ENCODE assay signal across 1 cellular context in the genomic region with DNA sequence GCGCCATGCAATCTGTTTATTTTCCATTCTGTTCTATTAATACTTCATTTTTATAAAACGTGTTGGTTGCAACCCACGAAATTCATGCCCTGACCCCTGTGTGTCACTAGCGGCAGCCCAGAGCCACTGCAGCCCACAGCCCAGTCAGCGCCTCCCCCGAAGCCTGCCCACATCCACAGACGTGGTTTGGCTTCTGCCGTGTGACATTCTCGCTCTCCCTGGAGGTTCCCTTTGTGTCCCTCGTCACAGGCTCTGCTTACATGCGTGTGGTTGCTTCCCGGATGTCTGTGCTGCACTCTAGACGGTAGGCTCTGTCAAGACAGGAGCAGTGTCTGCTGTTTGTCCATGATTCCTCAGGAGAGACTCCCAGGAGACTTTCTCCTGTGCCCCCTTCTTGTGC.
TF ChIP-seq lines count a peak whose summit lies in the region.

No MANE protein-coding gene starts in this region.

TF ChIP-seq in H1, 55 proteins besides CTCF, POLR2A, EP300 and RAD21:
- no peak for TF ChIP-seq SRF (IDR thresholded peaks at IDR 0.05; ENCODE audit: low read depth, low read length)
- no peak for TF ChIP-seq E2F6 (IDR thresholded peaks at IDR 0.05)
- no peak for TF ChIP-seq RNF2 (IDR thresholded peaks at IDR 0.05; ENCODE audit: borderline replicate concordance, low read depth, low read length, missing control alignments, poor library complexity, severe bottlenecking)
- no peak for TF ChIP-seq TCF12 (IDR thresholded peaks at IDR 0.05; ENCODE audit: low read depth, low read length)
- no peak for TF ChIP-seq JUN (IDR thresholded peaks at IDR 0.05; ENCODE audit: low read depth, low read length)
- TF ChIP-seq GTF2F1 (IDR thresholded peaks at IDR 0.05; ENCODE audit: borderline replicate concordance, low read depth, low read length): no peak
- no peak for TF ChIP-seq GABPA (IDR thresholded peaks at IDR 0.05; ENCODE audit: borderline replicate concordance, insufficient read depth, low read length)
- TF ChIP-seq SUZ12 (IDR thresholded peaks at IDR 0.05; ENCODE audit: low read length): no peak
- TF ChIP-seq SP1 (IDR thresholded peaks at IDR 0.05; ENCODE audit: low read depth, low read length): no peak
- TF ChIP-seq RBBP5 (IDR thresholded peaks at IDR 0.05; ENCODE audit: borderline replicate concordance, low read depth, low read length): no peak
- no peak for TF ChIP-seq SAP30 (IDR thresholded peaks at IDR 0.05; ENCODE audit: insufficient read depth, insufficient replicate concordance, low read length)
- TF ChIP-seq CREB1 (IDR thresholded peaks at IDR 0.05): no peak
- TF ChIP-seq, protein P1, sequence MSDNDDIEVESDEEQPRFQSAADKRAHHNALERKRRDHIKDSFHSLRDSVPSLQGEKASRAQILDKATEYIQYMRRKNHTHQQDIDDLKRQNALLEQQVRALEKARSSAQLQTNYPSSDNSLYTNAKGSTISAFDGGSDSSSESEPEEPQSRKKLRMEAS (IDR thresholded peaks at IDR 0.05): no peak
- no peak for TF ChIP-seq KDM4A (IDR thresholded peaks at IDR 0.05; ENCODE audit: low read depth, low read length, severe bottlenecking)
- no peak for TF ChIP-seq CHD1 (IDR thresholded peaks at IDR 0.05; ENCODE audit: low read depth, low read length)
- no peak for TF ChIP-seq FOSL1 (IDR thresholded peaks at IDR 0.05; ENCODE audit: insufficient read depth, low read depth, low read length)
- TF ChIP-seq SIX5 (IDR thresholded peaks at IDR 0.05; ENCODE audit: low read depth, low read length): no peak
- no peak for TF ChIP-seq SIRT6 (IDR thresholded peaks at IDR 0.05; ENCODE audit: low read length)
- no peak for TF ChIP-seq NANOG (IDR thresholded peaks at IDR 0.05; ENCODE audit: insufficient read depth, low read depth, low read length, poor library complexity, severe bottlenecking)
- no peak for TF ChIP-seq TBP (IDR thresholded peaks at IDR 0.05; ENCODE audit: low read depth, low read length)
